ENCODE assay signal across 28 cellular contexts in the genomic region with DNA sequence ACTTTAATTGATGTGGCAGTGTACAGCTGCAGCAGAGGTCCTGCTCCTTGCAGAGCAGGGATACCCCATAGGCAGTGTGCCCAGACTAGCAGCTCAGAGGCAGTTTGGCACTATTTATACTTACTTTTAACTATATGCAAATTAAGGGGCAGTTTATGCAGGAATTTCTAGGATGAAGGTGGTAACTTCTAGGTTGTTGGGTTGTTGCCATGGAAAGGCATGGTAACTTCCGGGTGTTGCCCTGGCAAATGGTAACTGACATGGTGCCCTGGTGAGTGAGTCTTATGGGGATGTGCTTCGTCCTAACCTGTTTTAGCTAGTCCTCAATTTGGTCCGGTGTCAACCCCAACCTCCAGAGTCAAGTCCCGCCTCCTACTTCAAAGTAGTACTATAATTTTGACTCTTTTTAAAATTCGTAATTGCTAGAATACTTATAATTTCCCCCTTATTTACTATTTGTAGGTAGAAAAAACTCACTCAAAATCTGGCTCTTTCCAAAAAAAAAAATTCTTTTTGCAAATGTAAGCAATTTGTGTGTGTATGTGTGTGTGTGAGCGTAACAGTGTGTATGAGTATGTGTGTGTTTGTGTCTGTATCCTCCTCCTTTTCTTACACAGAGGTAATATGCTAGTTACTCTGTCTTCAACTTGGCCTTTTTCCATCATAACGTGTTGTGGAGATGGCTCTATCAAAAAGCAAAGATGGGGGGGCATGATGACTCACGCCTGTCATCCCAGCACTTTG. TPM values are rescaled to one million over a fixed set of nuclear protein-coding genes. Genes with fewer than 3 reads are reported as not detected.
"Had no signal": no experiment of that assay in that cellular context is flagged by ENCODE, and none has a peak within 500 bp of the region (broad histone marks: within the 10 kb centered on the region; RNA-seq: fewer than 3 reads in every experiment).

No MANE protein-coding gene starts in this region.

- ATAC-seq: activated CD8-positive, alpha-beta memory T cell treated with anti-CD3 and anti-CD28 coated beads, Interleukin-2, amount 10 ng/mL, durations not matched to agents 7 days and 5 days; SK-N-SH treated with all-trans-retinoic acid at 6 μM for 48 hours had no signal

- H3K36me3 ChIP-seq: breast epithelium, Peyer's patch, SJSA1 had no signal

- H3K4me2 ChIP-seq: KMS-11 had no signal

- H3K9me3 ChIP-seq: breast epithelium, Peyer's patch, SJSA1 had no signal

- H3K27ac ChIP-seq: breast epithelium, KMS-11, Peyer's patch, RWPE1, SJSA1 had no signal

- H3K36me3 Mint-ChIP-seq: activated CD8-positive, alpha-beta memory T cell treated with anti-CD3 and anti-CD28 coated beads, Interleukin-2, amount 10 ng/mL, durations not matched to agents 7 days and 5 days; activated naive CD4-positive, alpha-beta T cell treated with anti-CD3 and anti-CD28 coated beads, Interleukin-2, amount 50 U/mL, for 24 hours had no signal

- H3K27ac Mint-ChIP-seq: activated B cell treated with CpG ODN at 0.5 μM for 24 hours; activated CD4-positive, alpha-beta T cell treated with anti-CD3 and anti-CD28 coated beads, Interleukin-2, amount 10 ng/mL, durations not matched to agents 24 days and 14 days; activated CD8-positive, alpha-beta memory T cell treated with anti-CD3 and anti-CD28 coated beads, Interleukin-2, amount 10 ng/mL, durations not matched to agents 7 days and 5 days; activated naive CD4-positive, alpha-beta T cell treated with anti-CD3 and anti-CD28 coated beads, Interleukin-2, amount 50 U/mL, for 24 hours; activated T-cell treated with anti-CD3 and anti-CD28 coated beads, Interleukin-2, amount 50 U/mL, for 24 hours; activated T-helper 1 cell treated with anti-CD3 and anti-CD28 coated beads, Interleukin-12 subunit alpha, Interleukin-12 subunit beta, Interleukin-2, Interleukin-4 antibody, amounts not matched to agents 30 ng/mL and 10 ng/mL and 1 ng/mL, durations not matched to agents 14 hours and 24 hours and 36 hours; T-helper 1 cell treated with Interleukin-12 subunit alpha and Interleukin-12 subunit beta and Interleukin-4 antibody, amounts not matched to agents 30 μg/mL and 1 μg/mL, for 36 hours had no signal

- DNase-seq: activated B cell treated with CpG ODN at 0.5 μM for 24 hours; activated CD4-positive, alpha-beta T cell treated with anti-CD3 and anti-CD28 coated beads for 1 hour; activated CD4-positive, alpha-beta T cell treated with anti-CD3 and anti-CD28 coated beads, Interleukin-2, amount 10 ng/mL, durations not matched to agents 24 days and 14 days; activated CD4-positive, alpha-beta T cell treated with anti-CD3 and anti-CD28 coated beads, Interleukin-2, amount 50 U/mL, for 48 hours; activated CD8-positive, alpha-beta memory T cell treated with anti-CD3 and anti-CD28 coated beads, Interleukin-2, amount 10 ng/mL, durations not matched to agents 7 days and 5 days; activated effector memory CD4-positive, alpha-beta T cell treated with Interleukin-2 at 50 U/mL for 16 hours; activated naive CD4-positive, alpha-beta T cell; activated T-cell treated with anti-CD3 and anti-CD28 coated beads, Interleukin-2, amount 50 U/mL, for 24 hours; aorta; caudate nucleus; NCI-H1092; NCI-H1417; NCI-H1930; NCI-H2107; NCI-H510A treated with DMSO at 0.1 percent for 48 hours; NCI-H69; Right ventricle myocardium superior; SW 1271 had no signal

- H3K4me3 Mint-ChIP-seq: activated B cell treated with CpG ODN at 0.5 μM for 24 hours; activated CD4-positive, alpha-beta T cell treated with anti-CD3 and anti-CD28 coated beads, Interleukin-2, amount 10 ng/mL, durations not matched to agents 24 days and 14 days; activated CD8-positive, alpha-beta memory T cell treated with anti-CD3 and anti-CD28 coated beads, Interleukin-2, amount 10 ng/mL, durations not matched to agents 7 days and 5 days; activated naive CD4-positive, alpha-beta T cell treated with anti-CD3 and anti-CD28 coated beads, Interleukin-2, amount 50 U/mL, for 24 hours; activated T-cell treated with anti-CD3 and anti-CD28 coated beads, Interleukin-2, amount 50 U/mL, for 24 hours; activated T-helper 1 cell treated with anti-CD3 and anti-CD28 coated beads, Interleukin-12 subunit alpha, Interleukin-12 subunit beta, Interleukin-2, Interleukin-4 antibody, amounts not matched to agents 30 ng/mL and 10 ng/mL and 1 ng/mL, durations not matched to agents 14 hours and 24 hours and 36 hours; T-helper 1 cell treated with Interleukin-12 subunit alpha and Interleukin-12 subunit beta and Interleukin-4 antibody, amounts not matched to agents 30 μg/mL and 1 μg/mL, for 36 hours had no signal

- H3K4me1 ChIP-seq: breast epithelium had no signal

- H3K4me3 ChIP-seq: breast epithelium, Peyer's patch, SJSA1 had no signal

- H3K9ac ChIP-seq: KMS-11 had no signal

- H3K9me3 Mint-ChIP-seq: activated B cell treated with CpG ODN at 0.5 μM for 24 hours; activated CD4-positive, alpha-beta T cell treated with anti-CD3 and anti-CD28 coated beads, Interleukin-2, amount 10 ng/mL, durations not matched to agents 24 days and 14 days; activated naive CD4-positive, alpha-beta T cell treated with anti-CD3 and anti-CD28 coated beads, Interleukin-2, amount 50 U/mL, for 24 hours; activated T-cell treated with anti-CD3 and anti-CD28 coated beads, Interleukin-2, amount 50 U/mL, for 24 hours; activated T-helper 1 cell treated with anti-CD3 and anti-CD28 coated beads, Interleukin-12 subunit alpha, Interleukin-12 subunit beta, Interleukin-2, Interleukin-4 antibody, amounts not matched to agents 30 ng/mL and 10 ng/mL and 1 ng/mL, durations not matched to agents 14 hours and 24 hours and 36 hours; T-helper 1 cell treated with Interleukin-12 subunit alpha and Interleukin-12 subunit beta and Interleukin-4 antibody, amounts not matched to agents 30 μg/mL and 1 μg/mL, for 36 hours had no signal

RNA-seq across cellular contexts. Expression of a gene that starts 5.9 kb away (rescaled TPM):
- total RNA-seq: activated B cell treated with CpG ODN at 0.5 μM for 24 hours; activated CD4-positive, alpha-beta T cell treated with anti-CD3 and anti-CD28 coated beads, Interleukin-2, amount 10 ng/mL, durations not matched to agents 24 days and 14 days; activated CD8-positive, alpha-beta memory T cell treated with anti-CD3 and anti-CD28 coated beads, Interleukin-2, amount 10 ng/mL, durations not matched to agents 7 days and 5 days; activated T-helper 1 cell treated with anti-CD3 and anti-CD28 coated beads, Interleukin-12 subunit alpha, Interleukin-12 subunit beta, Interleukin-2, Interleukin-4 antibody, amounts not matched to agents 30 ng/mL and 10 ng/mL and 1 ng/mL, durations not matched to agents 14 hours and 24 hours and 36 hours; aorta; breast epithelium; MCF 10A; Peyer's patch; Right ventricle myocardium superior; SJSA1 had no signal
- polyA plus RNA-seq: aorta had no signal
